In genomic region chr6:41936073-41936837, GRCh38 we compare ENCODE assay signal across 8 cellular contexts. TPM values are rescaled to one million over a fixed set of nuclear protein-coding genes. Genes with fewer than 3 reads are reported as not detected.
DNase-seq lines count a peak whose midpoint lies in the region; ATAC-seq and TF ChIP-seq lines count a peak whose summit lies in the region.

No MANE protein-coding gene starts in this region.

- H3K9me2 ChIP-seq in neural cell (ENCODE audit: insufficient read depth, low read length), result no peaks in the 10 kb centered on the region

- H3K4me3 ChIP-seq in HUES48 (ENCODE audit: low read depth, low read length), result no peak overlapping the region
- H3K4me3 ChIP-seq in Panc1 (ENCODE audit: low read depth in 2 of 2, low read length in 2 of 2), result no peak overlapping the region
- no peak overlapping the region for H3K4me3 ChIP-seq in fibroblast of lung (replicated peaks in 1 of 4; ENCODE audit: control extremely low read depth in 1 of 4, insufficient read depth in 1 of 4, low read depth in 3 of 4, low read length in 4 of 4)
- no peak overlapping the region for H3K4me3 ChIP-seq in neural cell (ENCODE audit: low read length)

- H3K27me3 Mint-ChIP-seq in activated T-cell treated with anti-CD3 and anti-CD28 coated beads, Interleukin-2, amount 50 U/mL, for 72 hours (ENCODE audit: low read depth), result no peaks in the 10 kb centered on the region

- peaks cover 19% of the 10 kb centered on the region for H3K4me1 ChIP-seq in HUES48 (ENCODE audit: control insufficient read depth, insufficient read depth, low read length)
- peaks cover 39% of the 10 kb centered on the region for H3K4me1 ChIP-seq in Panc1 (ENCODE audit: control insufficient read depth, insufficient read depth, low read length)
- peaks cover 12% of the 10 kb centered on the region for H3K4me1 ChIP-seq in fibroblast of lung (ENCODE audit: control insufficient read depth, extremely low read depth, insufficient read depth, low read length)

- CTCF ChIA-PET in Panc1 (lab: Charles Lee), result interaction anchor here (1.3 to 2.4 kb wide), 2 partner anchors 89 to 135 kb away, joined by 5 to 7 read pairs; no protein-coding TSS in a partner anchor

- no peak for TF ChIP-seq EP300 in neural cell (conservative IDR thresholded peaks at IDR 0.05; ENCODE audit: poor library complexity, severe bottlenecking)

- H3K9ac ChIP-seq in HUES48 (ENCODE audit: low read depth, low read length), result no peak overlapping the region
- H3K9ac ChIP-seq in fibroblast of lung (ENCODE audit: insufficient read depth, low read length), result no peak overlapping the region
- H3K9ac ChIP-seq in neural cell (ENCODE audit: low read length), result peak overlapping the region; percentile 12

- peaks cover 24 to 35% of the 10 kb centered on the region in 2 donors for H3K36me3 Mint-ChIP-seq in activated T-cell treated with anti-CD3 and anti-CD28 coated beads, Interleukin-2, amount 50 U/mL, for 72 hours (ENCODE audit: insufficient read depth in 2 of 2)

- H3K27ac ChIP-seq in HUES48 (ENCODE audit: low read depth, low read length) (peak overlapping the region; percentile 68), Panc1 (ENCODE audit: low read length) (peak overlapping the region; percentile 3; the same call in 1 of the 2 replicates), fibroblast of lung (ENCODE audit: insufficient read depth, low read length) (peak overlapping the region; percentile 45), neural cell (ENCODE audit: low read length) (no peak overlapping the region), substantia nigra (ENCODE audit: low read depth, low read length, poor library complexity, severe bottlenecking) (peak overlapping the region; percentile 58)

- H4K20me1 ChIP-seq in fibroblast of lung (ENCODE audit: control insufficient read depth, extremely low read depth, insufficient read depth, low read length), result no peaks in the 10 kb centered on the region
- no peaks in the 10 kb centered on the region for H4K20me1 ChIP-seq in neural cell (ENCODE audit: insufficient read depth)

- H3K9me3 Mint-ChIP-seq in activated T-cell treated with anti-CD3 and anti-CD28 coated beads, Interleukin-2, amount 50 U/mL, for 72 hours, result no peaks in the 10 kb centered on the region

- in situ Hi-C loops in Panc1 (cut with HindIII; ENCODE audit: low pct_unique_long_range_greater_than_20kb, low sequenced_read_pairs), result no loop called here

- H3K27me3 ChIP-seq in HUES48 (ENCODE audit: control insufficient read depth, insufficient read depth, low read length) (peaks cover 7% of the 10 kb centered on the region; the same call in 1 of the 2 replicates), Panc1 (ENCODE audit: control insufficient read depth, insufficient read depth, low read length) (no peaks in the 10 kb centered on the region), fibroblast of lung (ENCODE audit: control insufficient read depth, insufficient read depth, low read length) (no peaks in the 10 kb centered on the region), neural cell (ENCODE audit: insufficient read depth, low read depth, low read length) (no peaks in the 10 kb centered on the region)

- H3K79me2 ChIP-seq in fibroblast of lung (ENCODE audit: control insufficient read depth, insufficient read depth, low read length) (peaks cover 40% of the 10 kb centered on the region), neural cell (replicated peaks; ENCODE audit: insufficient read depth, low read length) (no peaks in the 10 kb centered on the region)

- H3K36me3 ChIP-seq in HUES48 (ENCODE audit: control insufficient read depth, insufficient read depth, low read length) (peaks cover 55% of the 10 kb centered on the region), Panc1 (ENCODE audit: control insufficient read depth, insufficient read depth, low read length) (peaks cover 14% of the 10 kb centered on the region), fibroblast of lung (ENCODE audit: control insufficient read depth, insufficient read depth, low read length) (peaks cover 30% of the 10 kb centered on the region), neural cell (ENCODE audit: insufficient read depth, low read length) (no peaks in the 10 kb centered on the region)

- intact Hi-C loops in Panc1 (cut with micrococcal nuclease; ENCODE audit: unreplicated experiment), result loop anchor here (1.0 kb wide), 2 partner anchors 90 to 108 kb away; no protein-coding TSS in a partner anchor

- POLR2A ChIA-PET in Panc1 (lab: Charles Lee), result no interaction called here

- DNase-seq in Ammon's horn (ENCODE audit: low spot score) (peak; percentile 93), GM19238 (ENCODE audit: insufficient read length, low spot score) (peak; percentile 63), Panc1 (ENCODE audit: low read depth, low spot score) (peak; percentile 80), fibroblast of lung (ENCODE audit: low read depth in 2 of 2) (peak; percentile 78 to 94), substantia nigra (lab: John Stamatoyannopoulos, UW) (peak in 47 of 49 donors; percentile 17 to 88 (median 70))
- DNase-seq in activated T-cell treated with anti-CD3 and anti-CD28 coated beads, Interleukin-2, amount 50 U/mL, for 72 hours, result peak; percentile 76 to 80

- H2AFZ ChIP-seq in fibroblast of lung (ENCODE audit: low read length), result no peak overlapping the region
- no peak overlapping the region for H2AFZ ChIP-seq in neural cell (ENCODE audit: low read depth, low read length)

- H3K27ac Mint-ChIP-seq in activated T-cell treated with anti-CD3 and anti-CD28 coated beads, Interleukin-2, amount 50 U/mL, for 72 hours, result peak overlapping the region; percentile 99

- ATAC-seq in Panc1, result peak; percentile 82
- ATAC-seq in activated T-cell treated with anti-CD3 and anti-CD28 coated beads, Interleukin-2, amount 50 U/mL, for 72 hours (replicated peaks in 1 of 2), result peak; percentile 75 to 83

- peak overlapping the region; percentile 98 to 99 for H3K4me3 Mint-ChIP-seq in activated T-cell treated with anti-CD3 and anti-CD28 coated beads, Interleukin-2, amount 50 U/mL, for 72 hours

- no peak overlapping the region for H3K4me2 ChIP-seq in fibroblast of lung (ENCODE audit: extremely low read depth, insufficient read depth, low read length)
- H3K4me2 ChIP-seq in neural cell (ENCODE audit: low read length), result no peak overlapping the region

- BruUV-seq in Panc1 (replicated peaks; lab: Mats Ljungman, UMichigan), result no TSS peak

- peak; percentile 94 for TF ChIP-seq CTCF in Panc1 (IDR thresholded peaks at IDR 0.05)
- peak; percentile 95 to 97 for TF ChIP-seq CTCF in fibroblast of lung (conservative IDR thresholded peaks at IDR 0.05 in 1 of 2, IDR thresholded peaks at IDR 0.05 in 1 of 2; ENCODE audit: low read depth in 1 of 2, low read length in 2 of 2)
- peak; percentile 81 for TF ChIP-seq CTCF in neural cell (IDR thresholded peaks at IDR 0.05; ENCODE audit: poor library complexity, severe bottlenecking)

- H3K9me3 ChIP-seq in HUES48 (ENCODE audit: control insufficient read depth, insufficient read depth, low read length), result no peaks in the 10 kb centered on the region
- H3K9me3 ChIP-seq in Panc1 (ENCODE audit: control insufficient read depth, insufficient read depth, low read depth, low read length), result no peaks in the 10 kb centered on the region
- H3K9me3 ChIP-seq in fibroblast of lung (ENCODE audit: control insufficient read depth, insufficient read depth, low read depth, low read length), result no peaks in the 10 kb centered on the region
- no peaks in the 10 kb centered on the region for H3K9me3 ChIP-seq in neural cell (ENCODE audit: low read length)

- peaks cover 59% of the 10 kb centered on the region for H3K4me1 Mint-ChIP-seq in activated T-cell treated with anti-CD3 and anti-CD28 coated beads, Interleukin-2, amount 50 U/mL, for 72 hours (ENCODE audit: low read depth)

- H3F3A ChIP-seq in neural cell (ENCODE audit: insufficient read depth, low read length, poor library complexity, severe bottlenecking), result no peaks in the 10 kb centered on the region

- peak; percentile 68 for TF ChIP-seq RAD21 in neural cell (conservative IDR thresholded peaks at IDR 0.05)

TF ChIP-seq in neural cell, 6 proteins besides CTCF, POLR2A, EP300 and RAD21 (continues in another document):
- no peak for TF ChIP-seq EZH2 (IDR thresholded peaks at IDR 0.05; ENCODE audit: borderline replicate concordance, insufficient read depth, low read length, poor library complexity, severe bottlenecking)
- TF ChIP-seq SMC3 (conservative IDR thresholded peaks at IDR 0.05; ENCODE audit: poor library complexity), result peak; percentile 72

RNA-seq across cellular contexts. Expression of gene CCND3, which starts 5.4 kb away (rescaled TPM):
- total RNA-seq in Panc1 (2021; ENCODE audit: unreplicated experiment), result 36.8 TPM
- polyA plus RNA-seq in Panc1 (2012; ENCODE audit: insufficient read length), result 44.2 TPM
- 100 to 1,000 TPM; 256 to 259 TPM for total RNA-seq in activated T-cell treated with anti-CD3 and anti-CD28 coated beads, Interleukin-2, amount 50 U/mL, for 72 hours
- 10.3 and 15.0 TPM in 2 replicates for total RNA-seq in fibroblast of lung
- 29.6 and 43.7 TPM in 2 replicates for polyA plus RNA-seq in fibroblast of lung
- polyA plus RNA-seq in fibroblast of lung (2012), result 35.6 and 56.9 TPM in 2 replicates
- 32.1 and 51.6 TPM in 2 replicates for polyA minus RNA-seq in fibroblast of lung (ENCODE audit: low replicate concordance)
- 15.7 and 17.9 TPM in 2 replicates for polyA plus RNA-seq in neural cell
- polyA minus RNA-seq in neural cell, result 14.7 and 14.9 TPM in 2 replicates

RNA-seq across cellular contexts. Expression of gene BYSL, which starts 15.0 kb away (rescaled TPM):
- total RNA-seq in Panc1 (2021; ENCODE audit: unreplicated experiment) (49.1 TPM), fibroblast of lung (13.7 and 14.9 TPM in 2 replicates)
- 75.1 TPM for polyA plus RNA-seq in Panc1 (2012; ENCODE audit: insufficient read length)
- total RNA-seq in activated T-cell treated with anti-CD3 and anti-CD28 coated beads, Interleukin-2, amount 50 U/mL, for 72 hours, result 10 to 100 TPM; 30.4 to 38.1 TPM
- polyA plus RNA-seq in fibroblast of lung (11.3 and 19.7 TPM in 2 replicates), neural cell (19.6 and 19.8 TPM in 2 replicates)
- 15.8 and 28.6 TPM in 2 replicates for polyA plus RNA-seq in fibroblast of lung (2012)
- polyA minus RNA-seq in fibroblast of lung (ENCODE audit: low replicate concordance) (55.8 and 72.2 TPM in 2 replicates), neural cell (14.8 and 21.7 TPM in 2 replicates)

RNA-seq across cellular contexts. Expression of gene MED20, which starts 15.3 kb away (rescaled TPM):
- total RNA-seq in Panc1 (2021; ENCODE audit: unreplicated experiment) (24.5 TPM), fibroblast of lung (24.9 and 27.7 TPM in 2 replicates)
- 14.2 TPM for polyA plus RNA-seq in Panc1 (2012; ENCODE audit: insufficient read length)
- total RNA-seq in activated T-cell treated with anti-CD3 and anti-CD28 coated beads, Interleukin-2, amount 50 U/mL, for 72 hours, result 10 to 100 TPM; 24.9 to 34.6 TPM
- polyA plus RNA-seq in fibroblast of lung (38.6 and 40.0 TPM in 2 replicates), neural cell (18.9 and 21.2 TPM in 2 replicates)
- polyA plus RNA-seq in fibroblast of lung (2012), result 23.9 and 25.4 TPM in 2 replicates
- polyA minus RNA-seq in fibroblast of lung (ENCODE audit: low replicate concordance) (50.0 and 113 TPM in 2 replicates), neural cell (23.8 and 26.5 TPM in 2 replicates)

RNA-seq across cellular contexts. Expression of gene USP49, which starts 41.1 kb away (rescaled TPM):
- 5.4 TPM for total RNA-seq in Panc1 (2021; ENCODE audit: unreplicated experiment)
- 2.3 TPM for polyA plus RNA-seq in Panc1 (2012; ENCODE audit: insufficient read length)
- 10 to 100 TPM; 13.3 to 14.8 TPM for total RNA-seq in activated T-cell treated with anti-CD3 and anti-CD28 coated beads, Interleukin-2, amount 50 U/mL, for 72 hours
- 1.8 and 2.3 TPM in 2 replicates for total RNA-seq in fibroblast of lung
- polyA plus RNA-seq in fibroblast of lung, result 1.0 and 1.5 TPM in 2 replicates
- polyA plus RNA-seq in fibroblast of lung (2012), result 1.0 and 1.2 TPM in 2 replicates
- polyA minus RNA-seq in fibroblast of lung (ENCODE audit: low replicate concordance), result 0.67 and 0.96 TPM in 2 replicates
- 23.5 and 24.2 TPM in 2 replicates for polyA plus RNA-seq in neural cell
- polyA minus RNA-seq in neural cell, result 39.7 and 48.5 TPM in 2 replicates
